Comparison of ENCODE assay signal across 24 cellular contexts in genomic region chr7:71559214-71559613, GRCh38.
"Had no signal": no experiment of that assay in that cellular context is flagged by ENCODE, and none has a peak within 500 bp of the region (broad histone marks: within the 10 kb centered on the region; RNA-seq: fewer than 3 reads in every experiment).

No MANE protein-coding gene starts in this region.

- H3K36me3 Mint-ChIP-seq: activated naive CD8-positive, alpha-beta T cell; brain had no signal

- H3K27ac Mint-ChIP-seq: activated CD4-positive, alpha-beta memory T cell treated with anti-CD3 and anti-CD28 coated beads, Interleukin-2, amount 10 ng/mL, durations not matched to agents 7 days and 5 days; activated CD4-positive, alpha-beta T cell treated with anti-CD3 and anti-CD28 coated beads for 36 hours; activated naive CD4-positive, alpha-beta T cell treated with anti-CD3 and anti-CD28 coated beads for 36 hours; activated naive CD8-positive, alpha-beta T cell; activated T-helper 17 cell treated with anti-CD3 and anti-CD28 coated beads, Interleukin-2, amount 50 U/mL, for 72 hours had no signal

- H3K4me3 Mint-ChIP-seq: activated CD4-positive, alpha-beta memory T cell treated with anti-CD3 and anti-CD28 coated beads, Interleukin-2, amount 10 ng/mL, durations not matched to agents 7 days and 5 days; activated CD4-positive, alpha-beta T cell treated with anti-CD3 and anti-CD28 coated beads for 36 hours; activated naive CD4-positive, alpha-beta T cell treated with anti-CD3 and anti-CD28 coated beads for 36 hours; activated naive CD8-positive, alpha-beta T cell; activated T-helper 17 cell treated with anti-CD3 and anti-CD28 coated beads, Interleukin-2, amount 50 U/mL, for 72 hours; brain had no signal

- DNase-seq: activated CD4-positive, alpha-beta memory T cell treated with anti-CD3 and anti-CD28 coated beads, Interleukin-2, amount 10 ng/mL, durations not matched to agents 7 days and 5 days; activated CD4-positive, alpha-beta T cell treated with anti-CD3 and anti-CD28 coated beads for 36 hours; activated CD4-positive, alpha-beta T cell treated with anti-CD3 and anti-CD28 coated beads, Interleukin-2, amount 50 U/mL, for 1 hour; activated gamma-delta T cell; activated naive CD4-positive, alpha-beta T cell treated with anti-CD3 and anti-CD28 coated beads for 36 hours; activated T-cell treated with anti-CD3 and anti-CD28 coated beads for 4 hours; activated T-cell treated with anti-CD3 and anti-CD28 coated beads, Interleukin-2, amount 50 U/mL, for 48 hours; amygdala; Karpas-422; MM.1S; NCI-H1105; NCI-H1436; NCI-H1694 treated with DMSO at 0.1 percent for 48 hours; NCI-H2029 treated with DMSO at 0.1 percent for 48 hours; NCI-H345; NCI-H510A; NCI-H526 treated with DMSO at 0.1 percent for 48 hours; NCI-H82; SIG-M5; T-helper 1 cell had no signal

- H3K4me1 Mint-ChIP-seq: activated CD4-positive, alpha-beta memory T cell treated with anti-CD3 and anti-CD28 coated beads, Interleukin-2, amount 10 ng/mL, durations not matched to agents 7 days and 5 days; activated CD4-positive, alpha-beta T cell treated with anti-CD3 and anti-CD28 coated beads for 36 hours; activated T-helper 17 cell treated with anti-CD3 and anti-CD28 coated beads, Interleukin-2, amount 50 U/mL, for 72 hours had no signal

- ATAC-seq: activated CD4-positive, alpha-beta T cell treated with anti-CD3 and anti-CD28 coated beads for 36 hours; activated T-helper 17 cell treated with anti-CD3 and anti-CD28 coated beads, Interleukin-2, amount 50 U/mL, for 72 hours had no signal

- H3K27me3 Mint-ChIP-seq: activated CD4-positive, alpha-beta memory T cell treated with anti-CD3 and anti-CD28 coated beads, Interleukin-2, amount 10 ng/mL, durations not matched to agents 7 days and 5 days; activated CD4-positive, alpha-beta T cell treated with anti-CD3 and anti-CD28 coated beads for 36 hours; activated naive CD8-positive, alpha-beta T cell; activated T-helper 17 cell treated with anti-CD3 and anti-CD28 coated beads, Interleukin-2, amount 50 U/mL, for 72 hours had no signal

- H3K27ac ChIP-seq: VCaP had no signal
